In the genomic region with DNA sequence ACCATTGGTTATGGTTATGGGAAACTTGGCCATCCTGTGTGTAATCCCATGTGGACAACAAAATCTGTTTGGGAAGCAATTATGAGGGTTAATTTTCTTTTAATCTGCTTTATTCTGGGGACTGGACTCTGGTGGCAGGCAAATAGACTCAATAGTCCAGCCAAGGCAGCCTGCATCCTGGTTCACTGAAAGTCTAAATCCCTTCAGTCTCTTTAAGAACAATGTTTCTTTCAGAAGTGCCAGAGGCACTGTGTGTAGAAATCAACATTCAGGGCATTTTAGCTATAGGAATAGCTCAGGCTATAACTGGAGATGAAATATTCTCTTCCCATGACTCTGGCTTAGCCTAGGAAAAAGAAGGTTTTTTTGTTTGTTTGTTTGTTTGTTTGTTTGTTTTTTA, we compare ENCODE assay signal across 32 cellular contexts.
"Had no signal": no experiment of that assay in that cellular context is flagged by ENCODE, and none has a peak within 500 bp of the region (broad histone marks: within the 10 kb centered on the region; RNA-seq: fewer than 3 reads in every experiment).

No MANE protein-coding gene starts in this region.

- H3K36me3 Mint-ChIP-seq: activated CD8-positive, alpha-beta memory T cell treated with anti-CD3 and anti-CD28 coated beads, Interleukin-2, amount 10 ng/mL, durations not matched to agents 7 days and 5 days; activated naive CD4-positive, alpha-beta T cell treated with anti-CD3 and anti-CD28 coated beads, Interleukin-2, amount 10 ng/mL, durations not matched to agents 7 days and 5 days had no signal

- H3K4me3 ChIP-seq: K562, Peyer's patch had no signal

- H3K4me3 Mint-ChIP-seq: activated CD4-positive, alpha-beta memory T cell treated with anti-CD3 and anti-CD28 coated beads, Interleukin-2, amount 10 ng/mL, durations not matched to agents 7 days and 5 days; activated CD8-positive, alpha-beta memory T cell treated with anti-CD3 and anti-CD28 coated beads, Interleukin-2, amount 10 ng/mL, durations not matched to agents 7 days and 5 days; activated naive CD4-positive, alpha-beta T cell treated with anti-CD3 and anti-CD28 coated beads, Interleukin-2, amount 10 ng/mL, durations not matched to agents 7 days and 5 days; activated naive CD8-positive, alpha-beta T cell; activated naive CD8-positive, alpha-beta T cell treated with anti-CD3 and anti-CD28 coated beads, Interleukin-2, amount 50 U/mL, for 24 hours had no signal

- H3K27ac Mint-ChIP-seq: activated CD4-positive, alpha-beta memory T cell treated with anti-CD3 and anti-CD28 coated beads, Interleukin-2, amount 10 ng/mL, durations not matched to agents 7 days and 5 days; activated CD8-positive, alpha-beta memory T cell treated with anti-CD3 and anti-CD28 coated beads, Interleukin-2, amount 10 ng/mL, durations not matched to agents 7 days and 5 days; activated naive CD4-positive, alpha-beta T cell treated with anti-CD3 and anti-CD28 coated beads, Interleukin-2, amount 10 ng/mL, durations not matched to agents 7 days and 5 days; activated naive CD8-positive, alpha-beta T cell; activated naive CD8-positive, alpha-beta T cell treated with anti-CD3 and anti-CD28 coated beads, Interleukin-2, amount 50 U/mL, for 24 hours had no signal

- H3K27me3 ChIP-seq: brain microvascular endothelial cell, Peyer's patch had no signal

- H3K27me3 Mint-ChIP-seq: activated CD4-positive, alpha-beta memory T cell treated with anti-CD3 and anti-CD28 coated beads, Interleukin-2, amount 10 ng/mL, durations not matched to agents 7 days and 5 days; activated CD8-positive, alpha-beta memory T cell treated with anti-CD3 and anti-CD28 coated beads, Interleukin-2, amount 10 ng/mL, durations not matched to agents 7 days and 5 days; activated naive CD4-positive, alpha-beta T cell treated with anti-CD3 and anti-CD28 coated beads, Interleukin-2, amount 10 ng/mL, durations not matched to agents 7 days and 5 days; activated naive CD8-positive, alpha-beta T cell; activated naive CD8-positive, alpha-beta T cell treated with anti-CD3 and anti-CD28 coated beads, Interleukin-2, amount 50 U/mL, for 24 hours had no signal

- ATAC-seq: activated CD8-positive, alpha-beta memory T cell treated with anti-CD3 and anti-CD28 coated beads, Interleukin-2, amount 10 ng/mL, durations not matched to agents 7 days and 5 days; activated naive CD8-positive, alpha-beta T cell treated with anti-CD3 and anti-CD28 coated beads, Interleukin-2, amount 50 U/mL, for 24 hours; K562; PC-3 had no signal

- H3K36me3 ChIP-seq: brain microvascular endothelial cell, Peyer's patch had no signal

- H3K9me3 ChIP-seq: Peyer's patch had no signal

- DNase-seq: activated CD4-positive, alpha-beta memory T cell treated with anti-CD3 and anti-CD28 coated beads, Interleukin-2, amount 10 ng/mL, durations not matched to agents 7 days and 5 days; activated CD4-positive, alpha-beta T cell treated with anti-CD3 and anti-CD28 coated beads for 1 hour; activated CD4-positive, alpha-beta T cell treated with anti-CD3 and anti-CD28 coated beads for 48 hours; activated CD4-positive, CD25-positive, alpha-beta regulatory T cell; activated CD8-positive, alpha-beta memory T cell treated with anti-CD3 and anti-CD28 coated beads for 24 hours; activated CD8-positive, alpha-beta memory T cell treated with anti-CD3 and anti-CD28 coated beads, Interleukin-2, amount 10 ng/mL, durations not matched to agents 7 days and 5 days; activated CD8-positive, alpha-beta memory T cell treated with anti-CD3 and anti-CD28 coated beads, Interleukin-2, amount 50 U/mL, for 48 hours; activated effector memory CD4-positive, alpha-beta T cell treated with Interleukin-2 at 50 U/mL for 16 hours; activated naive CD4-positive, alpha-beta T cell treated with anti-CD3 and anti-CD28 coated beads, Interleukin-2, amount 10 ng/mL, durations not matched to agents 7 days and 5 days; activated naive CD8-positive, alpha-beta T cell treated with anti-CD3 and anti-CD28 coated beads, Interleukin-2, amount 50 U/mL, for 24 hours; activated T-cell treated with anti-CD3 and anti-CD28 coated beads, Interleukin-2, amount 50 U/mL, for 48 hours; amniotic stem cell; aorta; brain microvascular endothelial cell; central memory CD4-positive, alpha-beta T cell; NCI-H1105; NCI-H1417 treated with DMSO at 0.1 percent for 48 hours; NCI-H187 treated with DMSO at 0.1 percent for 48 hours; NCI-H2081; NCI-H345; NCI-H526 treated with DMSO at 0.1 percent for 48 hours; NCI-H774; PC-3; Peyer's patch; RPMI8226; SIG-M5; SW 1271; T-helper 1 cell; T-helper 2 cell; T-helper 9 cell had no signal

- H3K4me1 ChIP-seq: Peyer's patch had no signal

- H3K4me1 Mint-ChIP-seq: activated CD4-positive, alpha-beta memory T cell treated with anti-CD3 and anti-CD28 coated beads, Interleukin-2, amount 10 ng/mL, durations not matched to agents 7 days and 5 days; activated CD8-positive, alpha-beta memory T cell treated with anti-CD3 and anti-CD28 coated beads, Interleukin-2, amount 10 ng/mL, durations not matched to agents 7 days and 5 days; activated naive CD4-positive, alpha-beta T cell treated with anti-CD3 and anti-CD28 coated beads, Interleukin-2, amount 10 ng/mL, durations not matched to agents 7 days and 5 days; activated naive CD8-positive, alpha-beta T cell treated with anti-CD3 and anti-CD28 coated beads, Interleukin-2, amount 50 U/mL, for 24 hours had no signal
